ENCODE assay signal across 20 cellular contexts in genomic region chr11:85776951-85777602, GRCh38. TPM values are rescaled to one million over a fixed set of nuclear protein-coding genes. Genes with fewer than 3 reads are reported as not detected.
DNase-seq lines count a peak whose midpoint lies in the region; ATAC-seq, FAIRE-seq and TF ChIP-seq lines count a peak whose summit lies in the region.
"Had no signal": no experiment of that assay in that cellular context is flagged by ENCODE, and none has a peak within 500 bp of the region (broad histone marks: within the 10 kb centered on the region; RNA-seq: fewer than 3 reads in every experiment).

No MANE protein-coding gene starts in this region.

- H3K4me1 Mint-ChIP-seq in central memory CD8-positive, alpha-beta T cell: peaks cover 65% of the 10 kb centered on the region
- peaks cover 21% of the 10 kb centered on the region for H3K4me1 Mint-ChIP-seq in type B pancreatic cell (ENCODE audit: unreplicated experiment)
- H3K4me1 Mint-ChIP-seq: memory B cell had no signal

- H3K9ac ChIP-seq in HepG2 (ENCODE audit: insufficient read depth, low read depth, low read length): no peak overlapping the region

- H3K27me3 ChIP-seq in HepG2 (ENCODE audit: control insufficient read depth in 1 of 2, insufficient read depth in 2 of 2, low read length in 2 of 2): no peaks in the 10 kb centered on the region
- H3K27me3 ChIP-seq in right lobe of liver: no peaks in the 10 kb centered on the region

- H3K27ac ChIP-seq in HepG2 (ENCODE audit: extremely low read length, insufficient read depth, low read length) (no peak overlapping the region), right lobe of liver (no peak overlapping the region)
- H3K27ac ChIP-seq: skin epidermis had no signal

- H3K9me3 ChIP-seq in HepG2 (ENCODE audit: low read length) (no peaks in the 10 kb centered on the region), right lobe of liver (no peaks in the 10 kb centered on the region)

- no peaks in the 10 kb centered on the region for H3K79me2 ChIP-seq in HepG2 (ENCODE audit: insufficient read depth, low read length)

- H3K4me2 ChIP-seq in HepG2 (ENCODE audit: low read depth, low read length): no peak overlapping the region

- H3K4me1 ChIP-seq in HepG2 (ENCODE audit: insufficient read depth, low read length): no peaks in the 10 kb centered on the region
- H3K4me1 ChIP-seq in right lobe of liver: no peaks in the 10 kb centered on the region

- no peak for TF ChIP-seq RAD21 in HepG2 (CRISPR knock-in tag; IDR thresholded peaks at IDR 0.05)

- H3K36me3 Mint-ChIP-seq in central memory CD8-positive, alpha-beta T cell (ENCODE audit: insufficient read depth): peaks cover 6% of the 10 kb centered on the region
- H3K36me3 Mint-ChIP-seq in type B pancreatic cell: no peaks in the 10 kb centered on the region
- H3K36me3 Mint-ChIP-seq: memory B cell had no signal

- 0% methylated on average over 1 of the region's 1 CpG for WGBS in HepG2 (ENCODE audit: low lambda C conversion rate)
- whole genome bisulfite sequencing in right lobe of liver (ENCODE audit: insufficient coverage, low coverage, low lambda C conversion rate, missing lambda C conversion rate): 60% methylated on average over 1 of the region's 1 CpG

- peak overlapping the region; percentile 7 for H3K27ac Mint-ChIP-seq in central memory CD8-positive, alpha-beta T cell (ENCODE audit: low read depth)
- H3K27ac Mint-ChIP-seq in type B pancreatic cell: peak overlapping the region; percentile 88
- H3K27ac Mint-ChIP-seq: activated T-helper 17 cell treated with anti-CD3 and anti-CD28 coated beads, Interleukin-2, amount 50 U/mL, for 72 hours; memory B cell; nephron progenitor cell had no signal

- POLR2A ChIA-PET in HepG2 (lab: Yijun Ruan, JAX) (no interaction called here), GM10248 (lab: Yijun Ruan, JAX) (no interaction called here)

- no peak for TF ChIP-seq CTCF in HepG2 (CRISPR knock-in tag; IDR thresholded peaks at IDR 0.05)
- no peak for TF ChIP-seq CTCF in right lobe of liver (IDR thresholded peaks at IDR 0.05)
- no peak for TF ChIP-seq CTCF in type B pancreatic cell (conservative IDR thresholded peaks at IDR 0.05)
- TF ChIP-seq CTCF in GM10248 (IDR thresholded peaks at IDR 0.05; ENCODE audit: control extremely low read depth, extremely low read depth, low read depth, missing control alignments): no peak

- intact Hi-C loops in HepG2 (cut with micrococcal nuclease; ENCODE audit: unreplicated experiment): no loop called here
- intact Hi-C loops in right lobe of liver (cut with DNase I): no loop called here

- FAIRE-seq in HepG2 (lab: Jason Lieb, UNC) (no peak), HTR-8/SVneo (lab: Jason Lieb, UNC) (no peak)

- in situ Hi-C loops in HepG2 (cut with HindIII; ENCODE audit: extremely low pct_ligation_motif_present, low pct_unique_long_range_greater_than_20kb): no loop called here

- BruUV-seq in HepG2 (replicated peaks; lab: Mats Ljungman, UMichigan): no TSS peak

- no peak overlapping the region for H3K4me3 ChIP-seq in HepG2 (replicated peaks in 1 of 3; ENCODE audit: insufficient read depth in 1 of 3, low read depth in 2 of 3, low read length in 3 of 3)
- no peak overlapping the region for H3K4me3 ChIP-seq in right lobe of liver
- H3K4me3 ChIP-seq: skin epidermis had no signal

- no peaks in the 10 kb centered on the region for H3K9me3 Mint-ChIP-seq in central memory CD8-positive, alpha-beta T cell
- H3K9me3 Mint-ChIP-seq in type B pancreatic cell: no peaks in the 10 kb centered on the region
- H3K9me3 Mint-ChIP-seq: activated T-helper 17 cell treated with anti-CD3 and anti-CD28 coated beads, Interleukin-2, amount 50 U/mL, for 72 hours had no signal

- no peaks in the 10 kb centered on the region for H3K36me3 ChIP-seq in HepG2 (replicated peaks in 1 of 2; ENCODE audit: control insufficient read depth in 1 of 2, insufficient read depth in 2 of 2, low read length in 2 of 2)
- H3K36me3 ChIP-seq in right lobe of liver: no peaks in the 10 kb centered on the region

- no peak overlapping the region for H3K4me3 Mint-ChIP-seq in central memory CD8-positive, alpha-beta T cell
- H3K4me3 Mint-ChIP-seq in type B pancreatic cell: peak overlapping the region; percentile 42
- H3K4me3 Mint-ChIP-seq: activated T-helper 17 cell treated with anti-CD3 and anti-CD28 coated beads, Interleukin-2, amount 50 U/mL, for 72 hours; memory B cell; nephron progenitor cell had no signal

- CTCF ChIA-PET in HepG2 (lab: Yijun Ruan, JAX; ENCODE audit: low intra/inter-chr PET ratio, low total read pairs): no interaction called here
- CTCF ChIA-PET in GM10248 (lab: Yijun Ruan, JAX): no interaction called here

- H3K27me3 Mint-ChIP-seq in central memory CD8-positive, alpha-beta T cell: no peaks in the 10 kb centered on the region
- no peaks in the 10 kb centered on the region for H3K27me3 Mint-ChIP-seq in type B pancreatic cell
- H3K27me3 Mint-ChIP-seq: activated T-helper 17 cell treated with anti-CD3 and anti-CD28 coated beads, Interleukin-2, amount 50 U/mL, for 72 hours had no signal

- TF ChIP-seq EP300 in HepG2 (IDR thresholded peaks at IDR 0.05; ENCODE audit: low read depth in 2 of 2, low read length in 2 of 2) (no peak), HepG2 (CRISPR knock-in tag; IDR thresholded peaks at IDR 0.05; ENCODE audit: borderline replicate concordance) (no peak)

- H4K20me1 ChIP-seq in HepG2 (ENCODE audit: insufficient read depth, low read length): no peaks in the 10 kb centered on the region

- TF ChIP-seq POLR2A in HepG2 (IDR thresholded peaks at IDR 0.05; ENCODE audit: insufficient read depth in 1 of 2, low read depth in 2 of 2, low read length in 2 of 2) (no peak), right lobe of liver (IDR thresholded peaks at IDR 0.05) (no peak)

- no peak overlapping the region for H2AFZ ChIP-seq in HepG2 (ENCODE audit: low read length)

- DNase-seq in HepG2 (ENCODE audit: low spot score): peak; percentile 13
- no peak for DNase-seq in right lobe of liver
- no peak for DNase-seq in central memory CD8-positive, alpha-beta T cell (ENCODE audit: low spot score in 2 of 2)
- DNase-seq in kidney tubule cell (ENCODE audit: low spot score): peak; percentile 23
- DNase-seq in type B pancreatic cell (ENCODE audit: extremely low spot score, unreplicated experiment): no peak
- DNase-seq in GM10248 (ENCODE audit: extremely low spot score): no peak
- DNase-seq in HTR-8/SVneo (ENCODE audit: insufficient read length, low spot score): no peak
- DNase-seq: activated CD4-positive, alpha-beta T cell treated with anti-CD3 and anti-CD28 coated beads for 1 hour; DMS153; glutamatergic neuron; H7; NCI-H187; NCI-H345; nephron progenitor cell; RPMI8226; stimulated activated CD4-positive, alpha-beta T cell treated with anti-CD3 and anti-CD28 coated beads, Interleukin-4, amount 100 ng/mL, for 1 hour had no signal

- no peak for ATAC-seq in HepG2
- ATAC-seq in right lobe of liver: no peak
- no peak for ATAC-seq in central memory CD8-positive, alpha-beta T cell (replicated peaks; ENCODE audit: extremely low read depth, poor library complexity, severe bottlenecking)
- ATAC-seq in HG03139 (IDR thresholded peaks at IDR 0.05; ENCODE audit: unreplicated experiment): no peak
- ATAC-seq: activated T-helper 17 cell treated with anti-CD3 and anti-CD28 coated beads, Interleukin-2, amount 50 U/mL, for 72 hours had no signal

TF ChIP-seq in HepG2, 621 proteins besides CTCF, POLR2A, EP300 and RAD21 (continues in another document):
- no peak for TF ChIP-seq FOXA1 (IDR thresholded peaks at IDR 0.05)
- no peak for TF ChIP-seq FOXA1 (CRISPR knock-in tag; IDR thresholded peaks at IDR 0.05)

RNA-seq across cellular contexts. Expression of gene SYTL2, which starts 33.9 kb away (rescaled TPM):
- total RNA-seq in HepG2 (2016; rRNA removed; fragmentation: Illumina TruSeq; extraction: Trizol) (0.58 and 0.77 TPM in 2 replicates), right lobe of liver (10 to 100 TPM in 2 of 6 experiments, 1 to 10 TPM in 4; 4.2 to 14.9 (median 8.7) TPM), type B pancreatic cell (ENCODE audit: low replicate concordance) (30.6 and 42.4 TPM in 2 replicates)
- 0.44 and 0.91 TPM in 2 replicates for total RNA-seq in HepG2 (2016; cell fraction: cytosol; rRNA removed; fragmentation: Illumina TruSeq; extraction: Trizol; ENCODE audit: low read depth)
- 0.77 and 1.00 TPM in 2 replicates for total RNA-seq in HepG2 (2016; cell fraction: insoluble cytoplasmic fraction; rRNA removed; fragmentation: Illumina TruSeq; extraction: Trizol)
- 0.41 and 0.77 TPM in 2 replicates for total RNA-seq in HepG2 (2016; cell fraction: membrane; rRNA removed; fragmentation: Illumina TruSeq; extraction: Trizol)
- 2.7 and 3.2 TPM in 2 replicates for total RNA-seq in HepG2 (2016; cell fraction: nucleus; rRNA removed; fragmentation: Illumina TruSeq; extraction: Trizol)
- polyA plus RNA-seq in HepG2 (2011; rRNA removed): 0.64 and 0.90 TPM in 2 replicates
- 0.16 and 0.41 TPM in 2 replicates for polyA plus RNA-seq in HepG2 (2011; cell fraction: cytosol; rRNA removed)
- polyA plus RNA-seq in HepG2 (2011; cell fraction: nucleus; rRNA removed): 1.8 TPM in 2 replicates
- polyA plus RNA-seq in HepG2 (2012): 0.75 and 1.1 TPM in 2 replicates
- polyA plus RNA-seq in HepG2 (2016; cell fraction: cytosol; fragmentation: Illumina TruSeq; extraction: Trizol; ENCODE audit: low read depth): 0.06 TPM in 1 of 2 replicates, not detected in the other
- polyA plus RNA-seq in HepG2 (2016; cell fraction: insoluble cytoplasmic fraction; fragmentation: Illumina TruSeq; extraction: Trizol; ENCODE audit: low read depth): 0.47 and 0.52 TPM in 2 replicates
- 0.23 and 0.29 TPM in 2 replicates for polyA plus RNA-seq in HepG2 (2016; cell fraction: membrane; fragmentation: Illumina TruSeq; extraction: Trizol; ENCODE audit: low read depth)
- polyA plus RNA-seq in HepG2 (2016; cell fraction: nucleus; fragmentation: Illumina TruSeq; extraction: Trizol; ENCODE audit: insufficient read depth, low read depth): 1.7 and 3.1 TPM in 2 replicates
- polyA minus RNA-seq in HepG2 (2011; rRNA and poly(A)+ RNA removed; ENCODE audit: low replicate concordance): 0.10 and 0.12 TPM in 2 replicates
- 0.18 and 0.69 TPM in 2 replicates for polyA minus RNA-seq in HepG2 (2011; cell fraction: cytosol; rRNA and poly(A)+ RNA removed)
- 2.5 and 3.7 TPM in 2 replicates for polyA minus RNA-seq in HepG2 (2011; cell fraction: nucleus; rRNA and poly(A)+ RNA removed)

Comparison
In these comparisons a context has a peak if more than half of its experiments do, and no peak if none do; other contexts are left out.
1. DNase-seq: peak in HepG2 (single experiment) and kidney tubule cell (single experiment); none in right lobe of liver (0 of 3), central memory CD8-positive, alpha-beta T cell (0 of 2), type B pancreatic cell (single experiment), GM10248 (single experiment) and HTR-8/SVneo (single experiment).